In genomic region chr12:6363330-6364036, GRCh38 we compare ENCODE assay signal across 9 cellular contexts. TPM values are rescaled to one million over a fixed set of nuclear protein-coding genes. Genes with fewer than 3 reads are reported as not detected.
DNase-seq lines count a peak whose midpoint lies in the region; ATAC-seq and TF ChIP-seq lines count a peak whose summit lies in the region.
"Had no signal": no experiment of that assay in that cellular context is flagged by ENCODE, and none has a peak within 500 bp of the region (broad histone marks: within the 10 kb centered on the region; RNA-seq: fewer than 3 reads in every experiment).

No MANE protein-coding gene starts in this region.

- no peak for TF ChIP-seq CTCF in HFF-Myc (IDR thresholded peaks at IDR 0.05; ENCODE audit: low read depth, low read length, missing control alignments)
- TF ChIP-seq CTCF in WI38 (IDR thresholded peaks at IDR 0.05; ENCODE audit: low read depth, low read length) = no peak
- no peak for TF ChIP-seq CTCF in mammary epithelial cell (conservative IDR thresholded peaks at IDR 0.05 in 1 of 2, IDR thresholded peaks at IDR 0.05 in 1 of 2; ENCODE audit: extremely low read depth in 1 of 2, insufficient read depth in 1 of 2, low read depth in 1 of 2, low read length in 2 of 2)

- peaks cover 26% of the 10 kb centered on the region for H3K4me1 ChIP-seq in mammary epithelial cell (ENCODE audit: insufficient read depth, low read length)

- no peaks in the 10 kb centered on the region for H3K9me3 ChIP-seq in mammary epithelial cell (replicated peaks; ENCODE audit: insufficient read depth, low read length)

- H2AFZ ChIP-seq in mammary epithelial cell (ENCODE audit: low read depth, low read length) = no peak overlapping the region

- no peak overlapping the region for H3K9ac ChIP-seq in mammary epithelial cell (ENCODE audit: insufficient read depth, low read length)

- H3K4me2 ChIP-seq in mammary epithelial cell (ENCODE audit: insufficient read depth, low read depth, low read length) = peak overlapping the region; percentile 40

- CTCF ChIA-PET in mammary epithelial cell (lab: Charles Lee; ENCODE audit: low non-redundant PET) = no interaction called here

- in situ Hi-C loops in mammary epithelial cell (cut with MboI; ENCODE audit: low sequenced_read_pairs in 2 of 2) = no loop called here

- H4K20me1 ChIP-seq in mammary epithelial cell (ENCODE audit: insufficient read depth, low read length) = peaks cover 14% of the 10 kb centered on the region

- H3K27me3 ChIP-seq in mammary epithelial cell (ENCODE audit: insufficient read depth, low read length) = no peaks in the 10 kb centered on the region

- H3K36me3 ChIP-seq in mammary epithelial cell (ENCODE audit: insufficient read depth, low read length) = peaks cover 26% of the 10 kb centered on the region

- DNase-seq in AG08395 (ENCODE audit: low spot score) = peak; percentile 96
- no peak for DNase-seq in HFF-Myc (ENCODE audit: extremely low read depth, low read depth)
- peak; percentile 39 for DNase-seq in mammary epithelial cell
- DNase-seq in kidney tubule cell (ENCODE audit: low spot score) = peak; percentile 66
- DNase-seq in stimulated activated CD4-positive, alpha-beta T cell treated with anti-CD3 and anti-CD28 coated beads, Interleukin-4, amount 100 ng/mL, for 1 hour = peak; percentile 75
- DNase-seq in NCI-H510A (lab: John Stamatoyannopoulos, UW) = no peak

- intact Hi-C loops in mammary epithelial cell (cut with micrococcal nuclease) = no loop called here

- WGBS in mammary epithelial cell (ENCODE audit: low coverage, missing lambda C conversion rate) = 31% methylated on average over 15 of the region's 59 CpGs

- BruUV-seq in mammary epithelial cell (replicated peaks; lab: Mats Ljungman, UMichigan) = no TSS peak

- dilution Hi-C loops in mammary epithelial cell (cut with HindIII; ENCODE audit: low sequenced_read_pairs) = no loop called here

- H3K4me3 ChIP-seq in HFF-Myc (replicated peaks; ENCODE audit: low read depth, low read length) (peak overlapping the region; percentile 53), WI38 (ENCODE audit: low read depth, low read length) (peak overlapping the region; percentile 54), mammary epithelial cell (replicated peaks in 1 of 3; ENCODE audit: insufficient read depth in 1 of 3, low read depth in 2 of 3, low read length in 3 of 3) (no peak overlapping the region)

- peaks cover 90% of the 10 kb centered on the region for H3K79me2 ChIP-seq in mammary epithelial cell (ENCODE audit: insufficient read depth, low read length)

- ATAC-seq in HG02870 (IDR thresholded peaks at IDR 0.05; ENCODE audit: unreplicated experiment) = no peak

- H3K27ac ChIP-seq in mammary epithelial cell (ENCODE audit: insufficient read depth, low read depth, low read length) = no peak overlapping the region

RNA-seq across cellular contexts. Expression of gene SCNN1A, which starts 11.9 kb away (rescaled TPM):
- 100 to 1,000 TPM; 171 to 202 TPM for total RNA-seq in mammary epithelial cell
- 174 TPM for polyA plus RNA-seq in mammary epithelial cell
- polyA minus RNA-seq in mammary epithelial cell = 383 TPM

RNA-seq across cellular contexts. Expression of gene LTBR, which starts 20.5 kb away (rescaled TPM):
- total RNA-seq in mammary epithelial cell = 100 to 1,000 TPM; 134 to 149 TPM
- 119 TPM for polyA plus RNA-seq in mammary epithelial cell
- polyA minus RNA-seq in mammary epithelial cell = 89.5 TPM

RNA-seq across cellular contexts. Expression of gene TNFRSF1A, which starts 21.6 kb away (rescaled TPM):
- 100 to 1,000 TPM; 107 to 195 TPM for total RNA-seq in mammary epithelial cell
- polyA plus RNA-seq in mammary epithelial cell = 87.6 TPM
- polyA minus RNA-seq in mammary epithelial cell = 191 TPM

RNA-seq across cellular contexts. Expression of gene PLEKHG6, which starts 53.0 kb away (rescaled TPM):
- total RNA-seq in mammary epithelial cell = 1 to 10 TPM; 2.2 to 3.3 TPM
- polyA plus RNA-seq in mammary epithelial cell = 2.1 TPM
- not detected for polyA minus RNA-seq in mammary epithelial cell
- total RNA-seq: pulmonary artery endothelial cell had no signal

Comparison
In these comparisons a context has a peak if more than half of its experiments do, and no peak if none do; other contexts are left out.
1. DNase-seq: peak in AG08395 (single experiment), mammary epithelial cell (single experiment), kidney tubule cell (single experiment) and stimulated activated CD4-positive, alpha-beta T cell treated with anti-CD3 and anti-CD28 coated beads, Interleukin-4, amount 100 ng/mL, for 1 hour (single experiment); none in HFF-Myc (single experiment) and NCI-H510A (single experiment).
2. H3K4me3 ChIP-seq: peak in HFF-Myc (single experiment) and WI38 (single experiment); none in mammary epithelial cell (0 of 3).